Comparison of ENCODE assay signal across 18 cellular contexts in genomic region chr18:62211323-62211828, GRCh38. TPM values are rescaled to one million over a fixed set of nuclear protein-coding genes. Genes with fewer than 3 reads are reported as not detected.
A peak's percentile ranks its signal among the peaks of the same experiment; 100 is the strongest.
DNase-seq lines count a peak whose midpoint lies in the region; ATAC-seq, FAIRE-seq and TF ChIP-seq lines count a peak whose summit lies in the region.
"Had no signal": no experiment of that assay in that cellular context is flagged by ENCODE, and none has a peak within 500 bp of the region (broad histone marks: within the 10 kb centered on the region; RNA-seq: fewer than 3 reads in every experiment).

No MANE protein-coding gene starts in this region.

- H3K79me2 ChIP-seq in hepatocyte (peaks cover 62% of the 10 kb centered on the region), HepG2 (ENCODE audit: insufficient read depth, low read length) (peaks cover 34% of the 10 kb centered on the region)

- H3K4me2 ChIP-seq in hepatocyte (no peak overlapping the region), HepG2 (ENCODE audit: low read depth, low read length) (no peak overlapping the region)
- H3K4me2 ChIP-seq: BLaER1, GM23338 had no signal

- intact Hi-C loops in HepG2 (cut with micrococcal nuclease; ENCODE audit: unreplicated experiment), result no loop called here

- no peaks in the 10 kb centered on the region for H3K9me2 ChIP-seq in hepatocyte (replicated peaks; ENCODE audit: insufficient read depth)

- ATAC-seq in HepG2 (no peak), HG02981 (IDR thresholded peaks at IDR 0.05; ENCODE audit: unreplicated experiment) (no peak)
- ATAC-seq: CD8-positive, alpha-beta T cell; GM23338; HCT116 had no signal

- FAIRE-seq in HepG2 (lab: Jason Lieb, UNC), result no peak
- no peak for FAIRE-seq in small intestine (lab: Jason Lieb, UNC)
- FAIRE-seq: G401.6, GM18507 had no signal

- POLR2A ChIA-PET in HepG2 (lab: Yijun Ruan, JAX), result no interaction called here

- TF ChIP-seq EP300 in HepG2 (IDR thresholded peaks at IDR 0.05; ENCODE audit: low read depth in 2 of 2, low read length in 2 of 2) (no peak), HepG2 (CRISPR knock-in tag; IDR thresholded peaks at IDR 0.05; ENCODE audit: borderline replicate concordance) (no peak)

- H3K4me3 ChIP-seq in hepatocyte, result no peak overlapping the region
- no peak overlapping the region for H3K4me3 ChIP-seq in HepG2 (replicated peaks in 1 of 3; ENCODE audit: insufficient read depth in 1 of 3, low read depth in 2 of 3, low read length in 3 of 3)
- no peak overlapping the region for H3K4me3 ChIP-seq in small intestine (ENCODE audit: low read depth in 1 of 2, low read length in 2 of 2)
- H3K4me3 ChIP-seq: BLaER1, GM23338 had no signal

- H4K20me1 ChIP-seq in hepatocyte (ENCODE audit: insufficient read depth, poor library complexity, severe bottlenecking), result no peaks in the 10 kb centered on the region
- no peaks in the 10 kb centered on the region for H4K20me1 ChIP-seq in HepG2 (ENCODE audit: insufficient read depth, low read length)

- TF ChIP-seq RAD21 in HepG2 (CRISPR knock-in tag; IDR thresholded peaks at IDR 0.05), result no peak

- H3K27ac ChIP-seq in hepatocyte, result no peak overlapping the region
- no peak overlapping the region for H3K27ac ChIP-seq in HepG2 (ENCODE audit: extremely low read length, insufficient read depth, low read length)
- no peak overlapping the region for H3K27ac ChIP-seq in small intestine (ENCODE audit: low read depth in 1 of 2, low read length in 1 of 2)
- H3K27ac ChIP-seq: BLaER1, C4-2B had no signal

- no peak for TF ChIP-seq POLR2A in HepG2 (IDR thresholded peaks at IDR 0.05; ENCODE audit: insufficient read depth in 1 of 2, low read depth in 2 of 2, low read length in 2 of 2)

- H3K27me3 ChIP-seq in hepatocyte (no peaks in the 10 kb centered on the region), HepG2 (ENCODE audit: control insufficient read depth in 1 of 2, insufficient read depth in 2 of 2, low read length in 2 of 2) (no peaks in the 10 kb centered on the region), small intestine (ENCODE audit: control insufficient read depth in 2 of 2, insufficient read depth in 2 of 2, low read length in 2 of 2) (no peaks in the 10 kb centered on the region)
- H3K27me3 ChIP-seq: BLaER1 had no signal

- H3K4me1 ChIP-seq in hepatocyte (ENCODE audit: insufficient read depth) (no peaks in the 10 kb centered on the region), HepG2 (ENCODE audit: insufficient read depth, low read length) (0 out of 2 replicates have a peak, but pooled peaks cover 5% of the 10 kb centered on the region), small intestine (ENCODE audit: control insufficient read depth in 2 of 2, insufficient read depth in 1 of 2, low read depth in 1 of 2, low read length in 1 of 2) (peaks cover 3 to 4% of the 10 kb centered on the region in 2 donors)
- H3K4me1 ChIP-seq: BLaER1, Caco-2 had no signal

- no peak overlapping the region for H3K9ac ChIP-seq in HepG2 (ENCODE audit: insufficient read depth, low read depth, low read length)
- H3K9ac ChIP-seq: BLaER1 had no signal

- in situ Hi-C loops in HepG2 (cut with HindIII; ENCODE audit: extremely low pct_ligation_motif_present, low pct_unique_long_range_greater_than_20kb), result no loop called here

- H3K36me3 ChIP-seq in hepatocyte (replicated peaks; ENCODE audit: insufficient read depth, low read depth) (no peaks in the 10 kb centered on the region), HepG2 (replicated peaks in 1 of 2; ENCODE audit: control insufficient read depth in 1 of 2, insufficient read depth in 2 of 2, low read length in 2 of 2) (peaks cover 8 to 24% of the 10 kb centered on the region in 2 experiments), small intestine (ENCODE audit: control insufficient read depth in 2 of 2, insufficient read depth in 2 of 2, low read length in 2 of 2) (no peaks in the 10 kb centered on the region)

- peak; percentile 8 for DNase-seq in hepatocyte (ENCODE audit: low spot score)
- no peak for DNase-seq in HepG2 (ENCODE audit: low spot score)
- DNase-seq in small intestine, result peak; percentile 82
- DNase-seq in Kasumi-1 (lab: John Stamatoyannopoulos, UW), result no peak
- no peak for DNase-seq in hepatic stellate cell (ENCODE audit: low spot score)
- DNase-seq: Caco-2; CD4-positive, CD25-positive, alpha-beta regulatory T cell; CD8-positive, alpha-beta T cell; DMS153; DND-41; H9 had no signal

- TF ChIP-seq CTCF in hepatocyte (IDR thresholded peaks at IDR 0.05; ENCODE audit: poor library complexity) (no peak), HepG2 (CRISPR knock-in tag; IDR thresholded peaks at IDR 0.05) (no peak)

- no TSS peak for BruUV-seq in HepG2 (replicated peaks; lab: Mats Ljungman, UMichigan)

- CTCF ChIA-PET in HepG2 (lab: Yijun Ruan, JAX; ENCODE audit: low intra/inter-chr PET ratio, low total read pairs), result no interaction called here

- H2AFZ ChIP-seq in hepatocyte (no peak overlapping the region), HepG2 (ENCODE audit: low read length) (no peak overlapping the region)
- H2AFZ ChIP-seq: GM23338 had no signal

- no peaks in the 10 kb centered on the region for H3K9me3 ChIP-seq in hepatocyte (ENCODE audit: low read depth)
- peaks cover 14% of the 10 kb centered on the region for H3K9me3 ChIP-seq in HepG2 (ENCODE audit: low read length)
- H3K9me3 ChIP-seq in small intestine (ENCODE audit: control insufficient read depth, low read depth), result no peaks in the 10 kb centered on the region
- H3K9me3 ChIP-seq: Caco-2 had no signal

TF ChIP-seq in HepG2, 621 proteins besides CTCF, POLR2A, EP300 and RAD21 (continues in another document):
- TF ChIP-seq MYPOP (CRISPR knock-in tag; IDR thresholded peaks at IDR 0.05), result no peak
- no peak for TF ChIP-seq MYNN (CRISPR knock-in tag; IDR thresholded peaks at IDR 0.05; ENCODE audit: low read depth)
- no peak for TF ChIP-seq HOXA3 (CRISPR knock-in tag; IDR thresholded peaks at IDR 0.05)

RNA-seq across cellular contexts. Expression of gene RELCH, which starts 24.3 kb away (rescaled TPM):
- total RNA-seq in hepatocyte (28.9 and 45.8 TPM in 2 replicates), HepG2 (2016; rRNA removed; fragmentation: Illumina TruSeq; extraction: Trizol) (31.7 and 37.7 TPM in 2 replicates)
- polyA plus RNA-seq in hepatocyte (8.3 and 9.3 TPM in 2 replicates), HepG2 (2011; rRNA removed) (5.6 and 7.6 TPM in 2 replicates), small intestine (10 to 100 TPM in 2 of 3 donors, 1 to 10 TPM in 1; 8.6 to 11.3 (median 11.0) TPM)
- total RNA-seq in HepG2 (2016; cell fraction: cytosol; rRNA removed; fragmentation: Illumina TruSeq; extraction: Trizol; ENCODE audit: low read depth), result 3.3 and 4.1 TPM in 2 replicates
- total RNA-seq in HepG2 (2016; cell fraction: insoluble cytoplasmic fraction; rRNA removed; fragmentation: Illumina TruSeq; extraction: Trizol), result 30.9 and 34.7 TPM in 2 replicates
- 4.1 and 6.3 TPM in 2 replicates for total RNA-seq in HepG2 (2016; cell fraction: membrane; rRNA removed; fragmentation: Illumina TruSeq; extraction: Trizol)
- total RNA-seq in HepG2 (2016; cell fraction: nucleus; rRNA removed; fragmentation: Illumina TruSeq; extraction: Trizol), result 55.4 and 59.6 TPM in 2 replicates
- polyA plus RNA-seq in HepG2 (2011; cell fraction: cytosol; rRNA removed), result 2.5 and 2.7 TPM in 2 replicates
- polyA plus RNA-seq in HepG2 (2011; cell fraction: nucleus; rRNA removed), result 14.1 and 20.4 TPM in 2 replicates
- polyA plus RNA-seq in HepG2 (2012), result 7.7 and 9.3 TPM in 2 replicates
- polyA plus RNA-seq in HepG2 (2016; cell fraction: cytosol; fragmentation: Illumina TruSeq; extraction: Trizol; ENCODE audit: low read depth), result 0.33 and 0.52 TPM in 2 replicates
- 17.8 and 20.6 TPM in 2 replicates for polyA plus RNA-seq in HepG2 (2016; cell fraction: insoluble cytoplasmic fraction; fragmentation: Illumina TruSeq; extraction: Trizol; ENCODE audit: low read depth)
- polyA plus RNA-seq in HepG2 (2016; cell fraction: membrane; fragmentation: Illumina TruSeq; extraction: Trizol; ENCODE audit: low read depth), result 0.93 and 0.98 TPM in 2 replicates
- 34.5 and 36.4 TPM in 2 replicates for polyA plus RNA-seq in HepG2 (2016; cell fraction: nucleus; fragmentation: Illumina TruSeq; extraction: Trizol; ENCODE audit: insufficient read depth, low read depth)
- polyA minus RNA-seq in HepG2 (2011; rRNA and poly(A)+ RNA removed; ENCODE audit: low replicate concordance), result 47.4 and 47.9 TPM in 2 replicates
- 7.7 and 8.6 TPM in 2 replicates for polyA minus RNA-seq in HepG2 (2011; cell fraction: cytosol; rRNA and poly(A)+ RNA removed)
- polyA minus RNA-seq in HepG2 (2011; cell fraction: nucleus; rRNA and poly(A)+ RNA removed), result 143 and 163 TPM in 2 replicates

RNA-seq across cellular contexts. Expression of gene PIGN, which starts 24.5 kb away (rescaled TPM):
- total RNA-seq in hepatocyte (42.9 and 49.2 TPM in 2 replicates), HepG2 (2016; rRNA removed; fragmentation: Illumina TruSeq; extraction: Trizol) (33.6 and 33.8 TPM in 2 replicates)
- polyA plus RNA-seq in hepatocyte (18.9 and 25.2 TPM in 2 replicates), HepG2 (2011; rRNA removed) (10.1 and 15.5 TPM in 2 replicates), small intestine (1 to 10 TPM; 2.2 to 9.0 (median 2.5) TPM)
- 11.4 and 12.2 TPM in 2 replicates for total RNA-seq in HepG2 (2016; cell fraction: cytosol; rRNA removed; fragmentation: Illumina TruSeq; extraction: Trizol; ENCODE audit: low read depth)
- total RNA-seq in HepG2 (2016; cell fraction: insoluble cytoplasmic fraction; rRNA removed; fragmentation: Illumina TruSeq; extraction: Trizol), result 27.0 and 36.7 TPM in 2 replicates
- total RNA-seq in HepG2 (2016; cell fraction: membrane; rRNA removed; fragmentation: Illumina TruSeq; extraction: Trizol), result 14.7 and 19.9 TPM in 2 replicates
- 64.8 and 68.2 TPM in 2 replicates for total RNA-seq in HepG2 (2016; cell fraction: nucleus; rRNA removed; fragmentation: Illumina TruSeq; extraction: Trizol)
- 5.4 and 8.6 TPM in 2 replicates for polyA plus RNA-seq in HepG2 (2011; cell fraction: cytosol; rRNA removed)
- 6.7 and 7.9 TPM in 2 replicates for polyA plus RNA-seq in HepG2 (2011; cell fraction: nucleus; rRNA removed)
- polyA plus RNA-seq in HepG2 (2012), result 9.8 and 13.4 TPM in 2 replicates
- 2.1 and 2.5 TPM in 2 replicates for polyA plus RNA-seq in HepG2 (2016; cell fraction: cytosol; fragmentation: Illumina TruSeq; extraction: Trizol; ENCODE audit: low read depth)
- polyA plus RNA-seq in HepG2 (2016; cell fraction: insoluble cytoplasmic fraction; fragmentation: Illumina TruSeq; extraction: Trizol; ENCODE audit: low read depth), result 16.3 and 17.1 TPM in 2 replicates
- polyA plus RNA-seq in HepG2 (2016; cell fraction: membrane; fragmentation: Illumina TruSeq; extraction: Trizol; ENCODE audit: low read depth), result 6.5 and 7.5 TPM in 2 replicates
- polyA plus RNA-seq in HepG2 (2016; cell fraction: nucleus; fragmentation: Illumina TruSeq; extraction: Trizol; ENCODE audit: insufficient read depth, low read depth), result 23.4 and 27.6 TPM in 2 replicates
- polyA minus RNA-seq in HepG2 (2011; rRNA and poly(A)+ RNA removed; ENCODE audit: low replicate concordance), result 45.3 and 46.7 TPM in 2 replicates
- polyA minus RNA-seq in HepG2 (2011; cell fraction: cytosol; rRNA and poly(A)+ RNA removed), result 16.9 and 20.0 TPM in 2 replicates
- 90.6 and 114 TPM in 2 replicates for polyA minus RNA-seq in HepG2 (2011; cell fraction: nucleus; rRNA and poly(A)+ RNA removed)

Comparison
In these comparisons a context has a peak if more than half of its experiments do, and no peak if none do; other contexts are left out.
1. DNase-seq: peak in hepatocyte (single experiment) and small intestine (single experiment); none in HepG2 (single experiment), Kasumi-1 (0 of 2) and hepatic stellate cell (single experiment).